In genomic region chr3:53045107-53045783, GRCh38 we compare ENCODE assay signal across 8 cellular contexts. TPM values are rescaled to one million over a fixed set of nuclear protein-coding genes. Genes with fewer than 3 reads are reported as not detected.
DNase-seq lines count a peak whose midpoint lies in the region; ATAC-seq and TF ChIP-seq lines count a peak whose summit lies in the region.

No MANE protein-coding gene starts in this region.

- H3K4me2 ChIP-seq in fibroblast of lung (ENCODE audit: extremely low read depth, insufficient read depth, low read length): peak overlapping the region; percentile 98

- H3K79me2 ChIP-seq in fibroblast of lung (ENCODE audit: control insufficient read depth, insufficient read depth, low read length): no peaks in the 10 kb centered on the region

- peaks cover 11% of the 10 kb centered on the region for H3K36me3 Mint-ChIP-seq in activated T-helper 1 cell treated with anti-CD3 and anti-CD28 coated beads, Interleukin-12 subunit alpha, Interleukin-12 subunit beta, Interleukin-2, Interleukin-4 antibody, amounts not matched to agents 30 ng/mL and 10 ng/mL and 1 ng/mL, durations not matched to agents 14 hours and 24 hours and 36 hours (ENCODE audit: low read depth)
- no peaks in the 10 kb centered on the region for H3K36me3 Mint-ChIP-seq in natural killer cell

- peak; percentile 67 for DNase-seq in NCI-H2227 (lab: John Stamatoyannopoulos, UW; ENCODE audit: unreplicated experiment)
- DNase-seq in NCI-H2227 treated with DMSO at 0.1 percent for 48 hours (lab: John Stamatoyannopoulos, UW): no peak
- DNase-seq in NT2/D1 (ENCODE audit: low read depth, low spot score): no peak
- peak; percentile 46 for DNase-seq in activated T-helper 1 cell treated with anti-CD3 and anti-CD28 coated beads, Interleukin-12 subunit alpha, Interleukin-12 subunit beta, Interleukin-2, Interleukin-4 antibody, amounts not matched to agents 30 ng/mL and 10 ng/mL and 1 ng/mL, durations not matched to agents 14 hours and 24 hours and 36 hours (ENCODE audit: low spot score)
- DNase-seq in fibroblast of lung (ENCODE audit: low read depth in 2 of 2): peak; percentile 32 to 39
- peak; percentile 62 for DNase-seq in natural killer cell
- DNase-seq in substantia nigra (lab: John Stamatoyannopoulos, UW): peak in 38 of 49 donors; percentile 16 to 84 (median 52)

- peaks cover 22% of the 10 kb centered on the region for H3K27me3 Mint-ChIP-seq in activated T-helper 1 cell treated with anti-CD3 and anti-CD28 coated beads, Interleukin-12 subunit alpha, Interleukin-12 subunit beta, Interleukin-2, Interleukin-4 antibody, amounts not matched to agents 30 ng/mL and 10 ng/mL and 1 ng/mL, durations not matched to agents 14 hours and 24 hours and 36 hours (ENCODE audit: insufficient read depth)
- no peaks in the 10 kb centered on the region for H3K27me3 Mint-ChIP-seq in natural killer cell (ENCODE audit: low read depth in 2 of 2)

- peak overlapping the region; percentile 95 for H3K4me3 Mint-ChIP-seq in activated T-helper 1 cell treated with anti-CD3 and anti-CD28 coated beads, Interleukin-12 subunit alpha, Interleukin-12 subunit beta, Interleukin-2, Interleukin-4 antibody, amounts not matched to agents 30 ng/mL and 10 ng/mL and 1 ng/mL, durations not matched to agents 14 hours and 24 hours and 36 hours
- H3K4me3 Mint-ChIP-seq in natural killer cell: peak overlapping the region; percentile 91

- H3K36me3 ChIP-seq in NT2/D1 (ENCODE audit: insufficient read depth, insufficient read length, low read length) (no peaks in the 10 kb centered on the region), fibroblast of lung (ENCODE audit: control insufficient read depth, insufficient read depth, low read length) (no peaks in the 10 kb centered on the region)

- H3K4me1 ChIP-seq in NT2/D1 (ENCODE audit: insufficient read depth, insufficient read length) (peaks cover 2% of the 10 kb centered on the region), fibroblast of lung (ENCODE audit: control insufficient read depth, extremely low read depth, insufficient read depth, low read length) (peaks cover 4% of the 10 kb centered on the region)

- H3K27me3 ChIP-seq in NT2/D1 (ENCODE audit: insufficient read depth, insufficient read length) (peaks cover 49% of the 10 kb centered on the region), fibroblast of lung (ENCODE audit: control insufficient read depth, insufficient read depth, low read length) (peaks cover 6% of the 10 kb centered on the region)

- H4K20me1 ChIP-seq in fibroblast of lung (ENCODE audit: control insufficient read depth, extremely low read depth, insufficient read depth, low read length): no peaks in the 10 kb centered on the region

- peak overlapping the region; percentile 62 for H3K27ac ChIP-seq in fibroblast of lung (ENCODE audit: insufficient read depth, low read length)
- peak overlapping the region; percentile 85 for H3K27ac ChIP-seq in substantia nigra (ENCODE audit: low read depth, low read length, poor library complexity, severe bottlenecking)

- ATAC-seq in HG02678 (IDR thresholded peaks at IDR 0.05; ENCODE audit: unreplicated experiment) (peak; percentile 40), natural killer cell (peak; percentile 53 to 73 (median 70))

- H3K27ac Mint-ChIP-seq in activated T-helper 1 cell treated with anti-CD3 and anti-CD28 coated beads, Interleukin-12 subunit alpha, Interleukin-12 subunit beta, Interleukin-2, Interleukin-4 antibody, amounts not matched to agents 30 ng/mL and 10 ng/mL and 1 ng/mL, durations not matched to agents 14 hours and 24 hours and 36 hours: peak overlapping the region; percentile 90
- peak overlapping the region; percentile 92 to 94 for H3K27ac Mint-ChIP-seq in natural killer cell

- intact Hi-C loops in activated T-helper 1 cell treated with anti-CD3 and anti-CD28 coated beads, Interleukin-12 subunit alpha, Interleukin-12 subunit beta, Interleukin-2, Interleukin-4 antibody, amounts not matched to agents 30 ng/mL and 10 ng/mL and 1 ng/mL, durations not matched to agents 14 hours and 24 hours and 36 hours (cut with micrococcal nuclease): loop anchor here (2.0 to 10.0 kb wide), 2 partner anchors 110 to 210 kb away; partner anchors contain the start of gene TKT
- intact Hi-C loops in natural killer cell (cut with micrococcal nuclease): loop anchor here (5.0 kb wide), 1 partner anchor 302 kb away; the partner anchor contains the start of gene DCP1A

- H3K4me3 ChIP-seq in NT2/D1 (ENCODE audit: insufficient read length, low read depth) (peak overlapping the region; percentile 68), fibroblast of lung (replicated peaks in 1 of 4; ENCODE audit: control extremely low read depth in 1 of 4, insufficient read depth in 1 of 4, low read depth in 3 of 4, low read length in 4 of 4) (peak overlapping the region; percentile 69 to 79 (median 74))

- no peaks in the 10 kb centered on the region for H3K9me3 Mint-ChIP-seq in activated T-helper 1 cell treated with anti-CD3 and anti-CD28 coated beads, Interleukin-12 subunit alpha, Interleukin-12 subunit beta, Interleukin-2, Interleukin-4 antibody, amounts not matched to agents 30 ng/mL and 10 ng/mL and 1 ng/mL, durations not matched to agents 14 hours and 24 hours and 36 hours
- no peaks in the 10 kb centered on the region for H3K9me3 Mint-ChIP-seq in natural killer cell

- H3K9ac ChIP-seq in NT2/D1 (ENCODE audit: insufficient read length, low read depth): peak overlapping the region; percentile 80
- H3K9ac ChIP-seq in fibroblast of lung (ENCODE audit: insufficient read depth, low read length): peak overlapping the region; percentile 80

- peak overlapping the region; percentile 95 for H2AFZ ChIP-seq in fibroblast of lung (ENCODE audit: low read length)

- H3K9me3 ChIP-seq in NT2/D1 (ENCODE audit: insufficient read depth, low read length) (no peaks in the 10 kb centered on the region), fibroblast of lung (ENCODE audit: control insufficient read depth, insufficient read depth, low read depth, low read length) (no peaks in the 10 kb centered on the region)

- H3K4me1 Mint-ChIP-seq in activated T-helper 1 cell treated with anti-CD3 and anti-CD28 coated beads, Interleukin-12 subunit alpha, Interleukin-12 subunit beta, Interleukin-2, Interleukin-4 antibody, amounts not matched to agents 30 ng/mL and 10 ng/mL and 1 ng/mL, durations not matched to agents 14 hours and 24 hours and 36 hours (ENCODE audit: low read depth): peaks cover 42% of the 10 kb centered on the region
- peaks cover 28 to 32% of the 10 kb centered on the region in 2 donors for H3K4me1 Mint-ChIP-seq in natural killer cell

- TF ChIP-seq CTCF in fibroblast of lung (conservative IDR thresholded peaks at IDR 0.05 in 1 of 2, IDR thresholded peaks at IDR 0.05 in 1 of 2; ENCODE audit: low read depth in 1 of 2, low read length in 2 of 2): no peak
- TF ChIP-seq CTCF in natural killer cell (IDR thresholded peaks at IDR 0.05): no peak

RNA-seq across cellular contexts. Expression of gene SFMBT1, which starts 0.6 kb away (rescaled TPM):
- total RNA-seq in activated T-helper 1 cell treated with anti-CD3 and anti-CD28 coated beads, Interleukin-12 subunit alpha, Interleukin-12 subunit beta, Interleukin-2, Interleukin-4 antibody, amounts not matched to agents 30 ng/mL and 10 ng/mL and 1 ng/mL, durations not matched to agents 14 hours and 24 hours and 36 hours: 28.4 and 31.0 TPM in 2 replicates
- 5.6 and 5.9 TPM in 2 replicates for total RNA-seq in fibroblast of lung
- polyA plus RNA-seq in fibroblast of lung: 3.4 and 3.7 TPM in 2 replicates
- 2.9 and 3.0 TPM in 2 replicates for polyA plus RNA-seq in fibroblast of lung (2012)
- 9.0 and 11.5 TPM in 2 replicates for polyA minus RNA-seq in fibroblast of lung (ENCODE audit: low replicate concordance)
- total RNA-seq in natural killer cell: 10 to 100 TPM; 20.2 to 22.3 (median 22.2) TPM

Comparison
In these comparisons a context has a peak if more than half of its experiments do, and no peak if none do; other contexts are left out.
1. DNase-seq: peak in NCI-H2227 (single experiment), activated T-helper 1 cell treated with anti-CD3 and anti-CD28 coated beads, Interleukin-12 subunit alpha, Interleukin-12 subunit beta, Interleukin-2, Interleukin-4 antibody, amounts not matched to agents 30 ng/mL and 10 ng/mL and 1 ng/mL, durations not matched to agents 14 hours and 24 hours and 36 hours (single experiment), fibroblast of lung (2 of 2), natural killer cell (single experiment) and substantia nigra (38 of 49); none in NCI-H2227 treated with DMSO at 0.1 percent for 48 hours (single experiment) and NT2/D1 (single experiment).